Comparison of ENCODE assay signal across 1 cellular context in genomic region chr18:12377556-12378553, GRCh38.
TF ChIP-seq lines count a peak whose summit lies in the region.

No MANE protein-coding gene starts in this region.

TF ChIP-seq in HepG2, 621 proteins besides CTCF, POLR2A, EP300 and RAD21 (continued from another document and continues in another):
- TF ChIP-seq ETV6 (CRISPR knock-in tag; conservative IDR thresholded peaks at IDR 0.05): 0 out of 2 replicates have a peak, but pooled peaks have one; percentile 28
- TF ChIP-seq KAT2B (IDR thresholded peaks at IDR 0.05; ENCODE audit: borderline replicate concordance, low read depth, low read length): no peak
- no peak for TF ChIP-seq NFATC3 (CRISPR knock-in tag; IDR thresholded peaks at IDR 0.05)
- no peak for TF ChIP-seq ZBTB42 (CRISPR knock-in tag; IDR thresholded peaks at IDR 0.05)
- TF ChIP-seq ZNF235 (CRISPR knock-in tag; IDR thresholded peaks at IDR 0.05; ENCODE audit: borderline replicate concordance): no peak
- no peak; the same call in 1 of the 2 replicates for TF ChIP-seq ATF7-NPFF (CRISPR knock-in tag; IDR thresholded peaks at IDR 0.05; ENCODE audit: low read depth)
- peak; percentile 68; the same call in 1 of the 2 replicates for TF ChIP-seq ZNF580 (CRISPR knock-in tag; IDR thresholded peaks at IDR 0.05; ENCODE audit: borderline replicate concordance, low read depth)
- peak; percentile 54; the same call in 1 of the 2 replicates for TF ChIP-seq FOXK1 (CRISPR knock-in tag; IDR thresholded peaks at IDR 0.05; ENCODE audit: borderline replicate concordance, low read depth)
- TF ChIP-seq ZFP82 (CRISPR knock-in tag; IDR thresholded peaks at IDR 0.05; ENCODE audit: borderline replicate concordance): no peak
- no peak for TF ChIP-seq ZNF34 (CRISPR knock-in tag; IDR thresholded peaks at IDR 0.05; ENCODE audit: borderline replicate concordance)
- no peak for TF ChIP-seq PAWR (CRISPR knock-in tag; IDR thresholded peaks at IDR 0.05; ENCODE audit: borderline replicate concordance)
- TF ChIP-seq THAP8 (CRISPR knock-in tag; IDR thresholded peaks at IDR 0.05; ENCODE audit: borderline replicate concordance): no peak
- no peak for TF ChIP-seq ZNF577 (CRISPR knock-in tag; IDR thresholded peaks at IDR 0.05; ENCODE audit: borderline replicate concordance, low read depth)
- TF ChIP-seq THYN1 (CRISPR knock-in tag; IDR thresholded peaks at IDR 0.05; ENCODE audit: borderline replicate concordance, low read depth): no peak
- no peak for TF ChIP-seq GLI4 (CRISPR knock-in tag; IDR thresholded peaks at IDR 0.05; ENCODE audit: borderline replicate concordance)
- TF ChIP-seq ZNF142 (CRISPR knock-in tag; IDR thresholded peaks at IDR 0.05): peak; percentile 44; the same call in 1 of the 2 replicates
- TF ChIP-seq ZNF567 (CRISPR knock-in tag; IDR thresholded peaks at IDR 0.05; ENCODE audit: borderline replicate concordance): no peak
- TF ChIP-seq ZFP41 (CRISPR knock-in tag; IDR thresholded peaks at IDR 0.05; ENCODE audit: borderline replicate concordance): no peak
- TF ChIP-seq YY1 (IDR thresholded peaks at IDR 0.05; ENCODE audit: insufficient read depth, insufficient replicate concordance, low read depth, low read length): no peak
- TF ChIP-seq BORCS8-MEF2B (CRISPR knock-in tag; IDR thresholded peaks at IDR 0.05): no peak
- TF ChIP-seq ARID2 (CRISPR knock-in tag; IDR thresholded peaks at IDR 0.05; ENCODE audit: borderline replicate concordance): no peak
- no peak for TF ChIP-seq MTF2 (CRISPR knock-in tag; IDR thresholded peaks at IDR 0.05; ENCODE audit: borderline replicate concordance)
- no peak for TF ChIP-seq PRDM15 (CRISPR knock-in tag; IDR thresholded peaks at IDR 0.05)
- TF ChIP-seq CAMTA2 (CRISPR knock-in tag; IDR thresholded peaks at IDR 0.05; ENCODE audit: borderline replicate concordance): no peak
- 0 out of 2 replicates have a peak, but pooled peaks have one; percentile 15 for TF ChIP-seq ZC3H13 (CRISPR knock-in tag; IDR thresholded peaks at IDR 0.05)
- TF ChIP-seq ATF6 (CRISPR knock-in tag; conservative IDR thresholded peaks at IDR 0.05): no peak
- peak; percentile 37; the same call in 1 of the 2 replicates for TF ChIP-seq PPARG (CRISPR knock-in tag; conservative IDR thresholded peaks at IDR 0.05)
- TF ChIP-seq ZNF20 (CRISPR knock-in tag; IDR thresholded peaks at IDR 0.05): no peak
- TF ChIP-seq ZNF75D (CRISPR knock-in tag; IDR thresholded peaks at IDR 0.05; ENCODE audit: borderline replicate concordance): no peak
- no peak for TF ChIP-seq ZBTB26 (CRISPR knock-in tag; IDR thresholded peaks at IDR 0.05; ENCODE audit: borderline replicate concordance)
- no peak; the same call in 1 of the 2 replicates for TF ChIP-seq UBTF (CRISPR knock-in tag; IDR thresholded peaks at IDR 0.05)
- no peak for TF ChIP-seq ZBTB43 (CRISPR knock-in tag; conservative IDR thresholded peaks at IDR 0.05)
- TF ChIP-seq CEBPB (IDR thresholded peaks at IDR 0.05; ENCODE audit: borderline replicate concordance, low read depth, low read length): no peak
- TF ChIP-seq ZNF275 (CRISPR knock-in tag; IDR thresholded peaks at IDR 0.05; ENCODE audit: borderline replicate concordance): no peak
- TF ChIP-seq SALL1 (CRISPR knock-in tag; IDR thresholded peaks at IDR 0.05): peak; percentile 14; the same call in 1 of the 2 replicates
- no peak for TF ChIP-seq FOXK2 (IDR thresholded peaks at IDR 0.05)
- TF ChIP-seq ATF1 (CRISPR knock-in tag; IDR thresholded peaks at IDR 0.05): no peak
- TF ChIP-seq HOXA3 (CRISPR knock-in tag; IDR thresholded peaks at IDR 0.05): peak; percentile 42; the same call in 1 of the 2 replicates
- TF ChIP-seq FOXJ3 (CRISPR knock-in tag; IDR thresholded peaks at IDR 0.05; ENCODE audit: borderline replicate concordance): no peak
- TF ChIP-seq CCDC6 (CRISPR knock-in tag; IDR thresholded peaks at IDR 0.05): no peak
- TF ChIP-seq CENPBD1 (CRISPR knock-in tag; IDR thresholded peaks at IDR 0.05; ENCODE audit: borderline replicate concordance, low read depth): no peak
